ENCODE assay signal across 21 cellular contexts in the genomic region with DNA sequence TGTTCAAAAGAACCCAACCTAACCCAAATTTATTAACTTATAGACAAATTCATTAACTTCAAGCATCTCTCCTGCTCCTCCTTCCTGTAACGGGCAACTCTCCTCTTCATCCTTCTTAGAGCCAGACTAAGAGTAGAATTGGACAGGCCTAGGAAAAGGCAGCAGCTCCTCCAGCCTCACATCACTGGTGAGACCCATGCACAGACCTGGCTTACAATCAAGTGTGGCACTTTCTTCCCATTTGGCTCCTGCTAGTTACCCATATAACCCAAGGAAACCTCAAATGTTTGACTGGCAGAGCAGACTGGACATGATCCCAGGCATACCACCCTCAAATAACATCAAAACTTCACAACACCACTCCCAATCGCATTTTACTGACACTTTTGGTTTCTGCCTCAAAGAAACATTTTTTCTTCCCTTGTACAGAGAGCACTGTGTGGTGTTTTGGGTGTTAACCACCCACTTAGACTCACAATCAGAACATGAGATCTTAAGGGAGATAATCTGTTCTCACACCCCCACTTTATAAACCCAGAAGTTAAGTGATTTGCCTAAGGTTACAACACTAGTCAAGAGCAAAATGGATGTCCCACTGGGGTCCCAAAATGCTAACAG.
DNase-seq lines count a peak whose midpoint lies in the region; ATAC-seq lines count a peak whose summit lies in the region.
"Had no signal": no experiment of that assay in that cellular context is flagged by ENCODE, and none has a peak within 500 bp of the region (broad histone marks: within the 10 kb centered on the region; RNA-seq: fewer than 3 reads in every experiment).

No MANE protein-coding gene starts in this region.

- H3K36me3 Mint-ChIP-seq in CD8-positive, alpha-beta memory T cell, result peaks cover 0 to 12% (median 2%) of the 10 kb centered on the region in 3 donors
- H3K36me3 Mint-ChIP-seq in activated CD8-positive, alpha-beta T cell treated with anti-CD3 and anti-CD28 coated beads, Interleukin-2, amount 10 ng/mL, durations not matched to agents 7 days and 5 days (ENCODE audit: low read depth), result no peaks in the 10 kb centered on the region
- peaks cover 0 to 4% (median 0%) of the 10 kb centered on the region in 3 donors for H3K36me3 Mint-ChIP-seq in immature natural killer cell
- H3K36me3 Mint-ChIP-seq: activated naive CD8-positive, alpha-beta T cell treated with anti-CD3 and anti-CD28 coated beads for 36 hours had no signal

- H3K4me1 ChIP-seq in CD8-positive, alpha-beta memory T cell (ENCODE audit: insufficient read depth, low read length), result peaks cover 17% of the 10 kb centered on the region
- H3K4me1 ChIP-seq: testis had no signal

- ATAC-seq in activated CD8-positive, alpha-beta T cell treated with anti-CD3 and anti-CD28 coated beads, Interleukin-2, amount 10 ng/mL, durations not matched to agents 7 days and 5 days, result peak; percentile 42
- ATAC-seq in HG03520 (IDR thresholded peaks at IDR 0.05; ENCODE audit: unreplicated experiment), result no peak
- ATAC-seq: lower lobe of right lung, psoas muscle had no signal

- CTCF ChIA-PET in CD8-positive, alpha-beta memory T cell (lab: Charles Lee), result no interaction called here
- CTCF ChIA-PET in activated CD8-positive, alpha-beta T cell treated with anti-CD3 and anti-CD28 coated beads, Interleukin-2, amount 10 ng/mL, durations not matched to agents 7 days and 5 days (lab: Charles Lee), result no interaction called here

- peak overlapping the region; percentile 9 to 76 (median 58) for H3K4me3 Mint-ChIP-seq in CD8-positive, alpha-beta memory T cell
- H3K4me3 Mint-ChIP-seq in activated CD8-positive, alpha-beta T cell treated with anti-CD3 and anti-CD28 coated beads, Interleukin-2, amount 10 ng/mL, durations not matched to agents 7 days and 5 days, result no peak overlapping the region
- peak overlapping the region; percentile 44 to 85 (median 68) for H3K4me3 Mint-ChIP-seq in immature natural killer cell
- H3K4me3 Mint-ChIP-seq: activated naive CD8-positive, alpha-beta T cell treated with anti-CD3 and anti-CD28 coated beads for 36 hours had no signal

- peak overlapping the region; percentile 25 to 92 (median 78) for H3K27ac Mint-ChIP-seq in CD8-positive, alpha-beta memory T cell
- no peak overlapping the region for H3K27ac Mint-ChIP-seq in activated CD8-positive, alpha-beta T cell treated with anti-CD3 and anti-CD28 coated beads, Interleukin-2, amount 10 ng/mL, durations not matched to agents 7 days and 5 days
- H3K27ac Mint-ChIP-seq in immature natural killer cell, result peak overlapping the region in 5 of 6 donors; percentile 45 to 85 (median 70)
- H3K27ac Mint-ChIP-seq: activated naive CD8-positive, alpha-beta T cell treated with anti-CD3 and anti-CD28 coated beads for 36 hours had no signal

- POLR2A ChIA-PET in CD8-positive, alpha-beta memory T cell (lab: Charles Lee), result no interaction called here
- POLR2A ChIA-PET in activated CD8-positive, alpha-beta T cell treated with anti-CD3 and anti-CD28 coated beads, Interleukin-2, amount 10 ng/mL, durations not matched to agents 7 days and 5 days (lab: Charles Lee), result no interaction called here

- peaks cover 31 to 51% (median 40%) of the 10 kb centered on the region in 3 donors for H3K4me1 Mint-ChIP-seq in CD8-positive, alpha-beta memory T cell
- peaks cover 6% of the 10 kb centered on the region for H3K4me1 Mint-ChIP-seq in activated CD8-positive, alpha-beta T cell treated with anti-CD3 and anti-CD28 coated beads, Interleukin-2, amount 10 ng/mL, durations not matched to agents 7 days and 5 days (ENCODE audit: low read depth)
- H3K4me1 Mint-ChIP-seq in immature natural killer cell, result peaks cover 21 to 38% of the 10 kb centered on the region in 2 donors
- H3K4me1 Mint-ChIP-seq: activated naive CD8-positive, alpha-beta T cell treated with anti-CD3 and anti-CD28 coated beads for 36 hours had no signal

- H3K27me3 Mint-ChIP-seq in CD8-positive, alpha-beta memory T cell, result peaks cover 0 to 4% of the 10 kb centered on the region in 2 donors
- H3K27me3 Mint-ChIP-seq in activated CD8-positive, alpha-beta T cell treated with anti-CD3 and anti-CD28 coated beads, Interleukin-2, amount 10 ng/mL, durations not matched to agents 7 days and 5 days (ENCODE audit: low read depth), result peaks cover 10% of the 10 kb centered on the region
- H3K27me3 Mint-ChIP-seq in immature natural killer cell (ENCODE audit: low read depth in 3 of 3), result peaks cover 9 to 20% (median 19%) of the 10 kb centered on the region in 3 donors

- DNase-seq in CD1c-positive myeloid dendritic cell (ENCODE audit: extremely low spot score) (peak; percentile 1), immature natural killer cell (peak; percentile 62 to 74 (median 73)), activated gamma-delta T cell treated with Interleukin-2 at 50 U/mL for 16 hours (no peak), NCI-H82 (lab: John Stamatoyannopoulos, UW) (no peak), NCI-H446 treated with DMSO at 0.1 percent for 48 hours (lab: John Stamatoyannopoulos, UW) (no peak)
- DNase-seq in CD8-positive, alpha-beta memory T cell, result peak in 1 of 5 donors; percentile 63
- DNase-seq in activated CD8-positive, alpha-beta T cell treated with anti-CD3 and anti-CD28 coated beads, Interleukin-2, amount 10 ng/mL, durations not matched to agents 7 days and 5 days, result no peak
- DNase-seq: activated CD4-positive, alpha-beta T cell treated with anti-CD3 and anti-CD28 coated beads, Interleukin-2, amount 50 U/mL, for 1 hour; activated naive CD8-positive, alpha-beta T cell treated with anti-CD3 and anti-CD28 coated beads for 36 hours; effector CD4-positive, alpha-beta T cell; HCEC 1CT; lower lobe of right lung; NCI-H1092; NCI-H2029; NCI-H2227 treated with DMSO at 0.1 percent for 48 hours; psoas muscle; SIG-M5; stimulated activated CD4-positive, alpha-beta T cell treated with anti-CD3 and anti-CD28 coated beads, Interleukin-1b, Interleukin-23, amount 100 ng/mL, for 48 hours; testis had no signal

- H3K4me3 ChIP-seq in CD8-positive, alpha-beta memory T cell (ENCODE audit: low read length), result no peak overlapping the region
- H3K4me3 ChIP-seq: lower lobe of right lung, psoas muscle, testis had no signal

- no peaks in the 10 kb centered on the region for H3K36me3 ChIP-seq in CD8-positive, alpha-beta memory T cell (ENCODE audit: insufficient read depth, low read length)
- H3K36me3 ChIP-seq: lower lobe of right lung had no signal

- no peaks in the 10 kb centered on the region for H3K27me3 ChIP-seq in CD8-positive, alpha-beta memory T cell (ENCODE audit: insufficient read depth, low read length, poor library complexity, severe bottlenecking)
- H3K27me3 ChIP-seq: testis had no signal

- no peaks in the 10 kb centered on the region for H3K9me3 ChIP-seq in CD8-positive, alpha-beta memory T cell (ENCODE audit: low read length)
- H3K9me3 ChIP-seq: lower lobe of right lung, psoas muscle, testis had no signal

- H3K27ac ChIP-seq in CD8-positive, alpha-beta memory T cell (ENCODE audit: low read depth, low read length), result no peak overlapping the region
- H3K27ac ChIP-seq: C4-2B, lower lobe of right lung, psoas muscle, testis had no signal

- no peaks in the 10 kb centered on the region for H3K9me3 Mint-ChIP-seq in CD8-positive, alpha-beta memory T cell
- no peaks in the 10 kb centered on the region for H3K9me3 Mint-ChIP-seq in activated CD8-positive, alpha-beta T cell treated with anti-CD3 and anti-CD28 coated beads, Interleukin-2, amount 10 ng/mL, durations not matched to agents 7 days and 5 days (ENCODE audit: insufficient read depth)
- H3K9me3 Mint-ChIP-seq in immature natural killer cell, result peaks cover 0 to 2% (median 0%) of the 10 kb centered on the region in 6 donors
- H3K9me3 Mint-ChIP-seq: activated naive CD8-positive, alpha-beta T cell treated with anti-CD3 and anti-CD28 coated beads for 36 hours had no signal

Comparison
In these comparisons a context has a peak if more than half of its experiments do, and no peak if none do; other contexts are left out.
1. DNase-seq: peak in CD1c-positive myeloid dendritic cell (single experiment) and immature natural killer cell (3 of 3); none in activated CD8-positive, alpha-beta T cell treated with anti-CD3 and anti-CD28 coated beads, Interleukin-2, amount 10 ng/mL, durations not matched to agents 7 days and 5 days (single experiment), activated gamma-delta T cell treated with Interleukin-2 at 50 U/mL for 16 hours (single experiment), NCI-H82 (single experiment) and NCI-H446 treated with DMSO at 0.1 percent for 48 hours (single experiment).